Comparison of ENCODE assay signal across 16 cellular contexts in the genomic region with DNA sequence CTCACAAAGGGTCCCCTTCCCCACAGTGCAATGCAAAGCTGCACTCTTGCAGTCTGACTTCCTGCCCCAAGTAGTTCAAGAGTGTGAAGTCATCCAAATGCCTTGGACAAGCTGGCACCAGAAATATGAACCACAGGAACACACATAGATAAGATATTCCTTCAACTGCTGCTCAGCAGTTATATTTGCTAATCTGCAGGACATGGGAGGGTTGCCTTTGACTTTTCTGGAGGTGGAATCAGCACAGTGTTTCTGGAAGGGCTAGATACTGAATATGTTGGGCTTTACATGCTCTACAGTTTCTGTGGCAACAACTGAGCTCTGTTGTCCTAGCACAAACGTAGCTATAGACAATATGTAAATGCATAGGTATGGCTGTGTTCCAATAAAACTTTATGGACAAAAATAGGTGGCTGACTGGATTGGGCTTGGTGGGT.
DNase-seq lines count a peak whose midpoint lies in the region; ATAC-seq lines count a peak whose summit lies in the region.
"Had no signal": no experiment of that assay in that cellular context is flagged by ENCODE, and none has a peak within 500 bp of the region (broad histone marks: within the 10 kb centered on the region; RNA-seq: fewer than 3 reads in every experiment).

No MANE protein-coding gene starts in this region.

- H3K4me1 ChIP-seq in effector memory CD4-positive, alpha-beta T cell (ENCODE audit: control insufficient read depth, insufficient read depth, low read length, poor library complexity, severe bottlenecking): no peaks in the 10 kb centered on the region
- H3K4me1 ChIP-seq: BE2C, parathyroid adenoma had no signal

- DNase-seq in AG08396 (ENCODE audit: low spot score): peak; percentile 38
- peak; percentile 73 for DNase-seq in HT1080 (ENCODE audit: low read depth)
- DNase-seq in UCSD-AML1 (lab: John Stamatoyannopoulos, UW; ENCODE audit: unreplicated experiment): peak; percentile 33
- DNase-seq in hepatic stellate cell (ENCODE audit: low spot score): peak; percentile 19
- no peak for DNase-seq in amniotic stem cell (lab: John Stamatoyannopoulos, UW)
- no peak for DNase-seq in effector memory CD4-positive, alpha-beta T cell
- no peak for DNase-seq in stimulated activated CD4-positive, alpha-beta T cell treated with anti-CD3 and anti-CD28 coated beads, Interleukin-4, amount 100 ng/mL, for 24 hours
- DNase-seq: activated CD8-positive, alpha-beta memory T cell treated with anti-CD3 and anti-CD28 coated beads, Interleukin-2, amount 50 U/mL, for 48 hours; activated naive CD8-positive, alpha-beta T cell treated with anti-CD3 and anti-CD28 coated beads, Interleukin-2, amount 10 ng/mL, durations not matched to agents 7 days and 5 days; BE2C; hypothalamus; NCI-H2171 treated with DMSO at 0.1 percent for 48 hours; stimulated activated CD4-positive, alpha-beta T cell treated with anti-CD3 and anti-CD28 coated beads, Interleukin-2, amount 100 ng/mL, for 24 hours; stimulated activated naive B cell treated with anti-CD40 and anti-IgM and Interleukin-4, amounts not matched to agents 10 μg/mL and 1 μg/mL and 100 μg/mL, for 72 hours had no signal

- no peak overlapping the region for H3K4me3 ChIP-seq in effector memory CD4-positive, alpha-beta T cell (ENCODE audit: insufficient read depth, low read depth, low read length, poor library complexity, severe bottlenecking)

- no peaks in the 10 kb centered on the region for H3K27me3 ChIP-seq in effector memory CD4-positive, alpha-beta T cell (replicated peaks; ENCODE audit: control insufficient read depth, insufficient read depth, low read length, poor library complexity, severe bottlenecking)
- H3K27me3 ChIP-seq: BE2C had no signal

- H3K9me3 ChIP-seq in effector memory CD4-positive, alpha-beta T cell (ENCODE audit: control insufficient read depth, low read length): no peaks in the 10 kb centered on the region
- H3K9me3 ChIP-seq: BE2C had no signal

- no peak overlapping the region for H3K27ac ChIP-seq in effector memory CD4-positive, alpha-beta T cell (ENCODE audit: insufficient read depth, low read length, poor library complexity, severe bottlenecking)
- H3K27ac ChIP-seq: parathyroid adenoma had no signal

- no peaks in the 10 kb centered on the region for H3K36me3 ChIP-seq in effector memory CD4-positive, alpha-beta T cell (ENCODE audit: control insufficient read depth, insufficient read depth, low read length)

- no peak for ATAC-seq in HG03469 (IDR thresholded peaks at IDR 0.05; ENCODE audit: unreplicated experiment)
- ATAC-seq: stimulated activated naive B cell treated with anti-CD40 and anti-IgM and Interleukin-4, amounts not matched to agents 10 μg/mL and 1 μg/mL and 100 μg/mL, for 72 hours had no signal

Comparison
In these comparisons a context has a peak if more than half of its experiments do, and no peak if none do; other contexts are left out.
1. DNase-seq: peak in AG08396 (single experiment), HT1080 (single experiment), UCSD-AML1 (single experiment) and hepatic stellate cell (single experiment); none in amniotic stem cell (single experiment), effector memory CD4-positive, alpha-beta T cell (0 of 3) and stimulated activated CD4-positive, alpha-beta T cell treated with anti-CD3 and anti-CD28 coated beads, Interleukin-4, amount 100 ng/mL, for 24 hours (single experiment).